ENCODE assay signal across 14 cellular contexts in genomic region chr17:60393840-60394529, GRCh38. TPM values are rescaled to one million over a fixed set of nuclear protein-coding genes. Genes with fewer than 3 reads are reported as not detected.
DNase-seq lines count a peak whose midpoint lies in the region; ATAC-seq and TF ChIP-seq lines count a peak whose summit lies in the region.
"Had no signal": no experiment of that assay in that cellular context is flagged by ENCODE, and none has a peak within 500 bp of the region (broad histone marks: within the 10 kb centered on the region; RNA-seq: fewer than 3 reads in every experiment).

No MANE protein-coding gene starts in this region.

- no peak overlapping the region for H3K27ac ChIP-seq in CD8-positive, alpha-beta T cell (ENCODE audit: low read depth, low read length)
- H3K27ac ChIP-seq in heart right ventricle, result peak overlapping the region in 1 of 10 donors; percentile 98
- H3K27ac ChIP-seq in uterus, result no peak overlapping the region

- no peak for DNase-seq in CD8-positive, alpha-beta T cell
- peak; percentile 93 for DNase-seq in MV-4-11 (lab: John Stamatoyannopoulos, UW)
- no peak for DNase-seq in activated CD8-positive, alpha-beta T cell treated with anti-CD3 and anti-CD28 coated beads, Interleukin-2, amount 10 ng/mL, durations not matched to agents 7 days and 5 days
- DNase-seq in naive thymus-derived CD8-positive, alpha-beta T cell, result no peak
- no peak for DNase-seq in heart right ventricle
- no peak for DNase-seq in dermis blood vessel endothelial cell
- no peak for DNase-seq in uterus
- DNase-seq: activated CD4-positive, alpha-beta T cell treated with anti-CD3 and anti-CD28 coated beads for 36 hours; activated effector memory CD4-positive, alpha-beta T cell treated with Interleukin-2 at 50 U/mL for 16 hours; NCI-H510A had no signal

- POLR2A ChIA-PET in CD8-positive, alpha-beta T cell (lab: Charles Lee), result no interaction called here
- POLR2A ChIA-PET in activated CD8-positive, alpha-beta T cell treated with anti-CD3 and anti-CD28 coated beads, Interleukin-2, amount 10 ng/mL, durations not matched to agents 7 days and 5 days (lab: Charles Lee), result no interaction called here
- POLR2A ChIA-PET in naive thymus-derived CD8-positive, alpha-beta T cell (lab: Charles Lee), result no interaction called here

- H3K9me3 Mint-ChIP-seq in CD8-positive, alpha-beta T cell, result no peaks in the 10 kb centered on the region
- no peaks in the 10 kb centered on the region for H3K9me3 Mint-ChIP-seq in activated CD8-positive, alpha-beta T cell treated with anti-CD3 and anti-CD28 coated beads, Interleukin-2, amount 10 ng/mL, durations not matched to agents 7 days and 5 days (ENCODE audit: insufficient read depth)
- no peaks in the 10 kb centered on the region for H3K9me3 Mint-ChIP-seq in naive thymus-derived CD8-positive, alpha-beta T cell

- H3K27me3 Mint-ChIP-seq in CD8-positive, alpha-beta T cell (ENCODE audit: low read depth), result no peaks in the 10 kb centered on the region
- H3K27me3 Mint-ChIP-seq in activated CD8-positive, alpha-beta T cell treated with anti-CD3 and anti-CD28 coated beads, Interleukin-2, amount 10 ng/mL, durations not matched to agents 7 days and 5 days (ENCODE audit: low read depth), result no peaks in the 10 kb centered on the region
- no peaks in the 10 kb centered on the region for H3K27me3 Mint-ChIP-seq in naive thymus-derived CD8-positive, alpha-beta T cell
- H3K27me3 Mint-ChIP-seq: activated CD4-positive, alpha-beta T cell treated with anti-CD3 and anti-CD28 coated beads for 36 hours had no signal

- peaks cover 10% of the 10 kb centered on the region for H3K36me3 Mint-ChIP-seq in CD8-positive, alpha-beta T cell
- peaks cover 14% of the 10 kb centered on the region for H3K36me3 Mint-ChIP-seq in activated CD8-positive, alpha-beta T cell treated with anti-CD3 and anti-CD28 coated beads, Interleukin-2, amount 10 ng/mL, durations not matched to agents 7 days and 5 days (ENCODE audit: low read depth)
- H3K36me3 Mint-ChIP-seq in naive thymus-derived CD8-positive, alpha-beta T cell, result no peaks in the 10 kb centered on the region

- no peak overlapping the region for H3K4me3 ChIP-seq in CD8-positive, alpha-beta T cell (ENCODE audit: low read depth, low read length)
- no peak overlapping the region for H3K4me3 ChIP-seq in heart right ventricle
- H3K4me3 ChIP-seq in uterus, result no peak overlapping the region

- H3K9me3 ChIP-seq in CD8-positive, alpha-beta T cell (ENCODE audit: low read length), result no peaks in the 10 kb centered on the region
- H3K9me3 ChIP-seq in heart right ventricle, result no peaks in the 10 kb centered on the region
- no peaks in the 10 kb centered on the region for H3K9me3 ChIP-seq in uterus

- 95 to 96% methylated on average over 15 of the region's 15 CpGs for WGBS in heart right ventricle, 2 donors

- peak overlapping the region; percentile 15 for H3K4me3 Mint-ChIP-seq in CD8-positive, alpha-beta T cell
- H3K4me3 Mint-ChIP-seq in activated CD8-positive, alpha-beta T cell treated with anti-CD3 and anti-CD28 coated beads, Interleukin-2, amount 10 ng/mL, durations not matched to agents 7 days and 5 days, result peak overlapping the region; percentile 28
- H3K4me3 Mint-ChIP-seq in naive thymus-derived CD8-positive, alpha-beta T cell, result peak overlapping the region in 3 of 10 donors; percentile 7 to 53 (median 50)

- no peaks in the 10 kb centered on the region for H3K27me3 ChIP-seq in CD8-positive, alpha-beta T cell (ENCODE audit: insufficient read depth, low read length)
- H3K27me3 ChIP-seq in heart right ventricle (no peaks in the 10 kb centered on the region), uterus (no peaks in the 10 kb centered on the region)

- intact Hi-C loops in CD8-positive, alpha-beta T cell (cut with DNase I, micrococcal nuclease), result loop anchor here (2.0 to 10.0 kb wide), 7 partner anchors 315 to 1671 kb away; partner anchors contain the start of genes HEATR6 (in 1 of the 2), INTS2 (in 1 of the 2), MED13 (in 1 of the 2) and PTRH2 (in 1 of the 2)
- intact Hi-C loops in heart right ventricle (cut with DNase I) (no loop called here), uterus (cut with DNase I; ENCODE audit: low total_unique reads) (no loop called here)

- CTCF ChIA-PET in CD8-positive, alpha-beta T cell (lab: Charles Lee), result no interaction called here
- CTCF ChIA-PET in activated CD8-positive, alpha-beta T cell treated with anti-CD3 and anti-CD28 coated beads, Interleukin-2, amount 10 ng/mL, durations not matched to agents 7 days and 5 days (lab: Charles Lee), result interaction anchor here (0.6 to 1.6 kb wide), 3 partner anchors 27 to 40 kb away, joined by 3 read pairs; no protein-coding TSS in a partner anchor

- H3K4me1 Mint-ChIP-seq in CD8-positive, alpha-beta T cell (ENCODE audit: low read depth), result peaks cover 36% of the 10 kb centered on the region
- peaks cover 60% of the 10 kb centered on the region for H3K4me1 Mint-ChIP-seq in activated CD8-positive, alpha-beta T cell treated with anti-CD3 and anti-CD28 coated beads, Interleukin-2, amount 10 ng/mL, durations not matched to agents 7 days and 5 days (ENCODE audit: low read depth)
- H3K4me1 Mint-ChIP-seq in naive thymus-derived CD8-positive, alpha-beta T cell, result peaks cover 23 to 72% (median 43%) of the 10 kb centered on the region in 4 donors

- H3K36me3 ChIP-seq in CD8-positive, alpha-beta T cell (ENCODE audit: insufficient read depth, low read length), result no peaks in the 10 kb centered on the region
- H3K36me3 ChIP-seq in heart right ventricle, result no peaks in the 10 kb centered on the region
- no peaks in the 10 kb centered on the region for H3K36me3 ChIP-seq in uterus

- ATAC-seq in CD8-positive, alpha-beta T cell, result no peak
- ATAC-seq in activated CD8-positive, alpha-beta T cell treated with anti-CD3 and anti-CD28 coated beads, Interleukin-2, amount 10 ng/mL, durations not matched to agents 7 days and 5 days, result no peak
- ATAC-seq in naive thymus-derived CD8-positive, alpha-beta T cell, result no peak
- no peak for ATAC-seq in GM19397 (IDR thresholded peaks at IDR 0.05; ENCODE audit: unreplicated experiment)
- ATAC-seq in heart right ventricle, result no peak
- ATAC-seq: activated CD4-positive, alpha-beta T cell treated with anti-CD3 and anti-CD28 coated beads for 36 hours had no signal

- H3K4me1 ChIP-seq in CD8-positive, alpha-beta T cell (ENCODE audit: insufficient read depth, low read length), result peaks cover 26% of the 10 kb centered on the region
- H3K4me1 ChIP-seq in heart right ventricle (peaks cover 0 to 81% (median 24%) of the 10 kb centered on the region in 9 donors), uterus (no peaks in the 10 kb centered on the region)

- no peak for TF ChIP-seq POLR2A in uterus (IDR thresholded peaks at IDR 0.05)

- H3K27ac Mint-ChIP-seq in CD8-positive, alpha-beta T cell, result no peak overlapping the region
- peak overlapping the region; percentile 34 for H3K27ac Mint-ChIP-seq in activated CD8-positive, alpha-beta T cell treated with anti-CD3 and anti-CD28 coated beads, Interleukin-2, amount 10 ng/mL, durations not matched to agents 7 days and 5 days
- peak overlapping the region in 9 of 10 donors; percentile 2 to 50 (median 29) for H3K27ac Mint-ChIP-seq in naive thymus-derived CD8-positive, alpha-beta T cell

- TF ChIP-seq CTCF in CD8-positive, alpha-beta T cell (IDR thresholded peaks at IDR 0.05), result no peak
- TF ChIP-seq CTCF in heart right ventricle (IDR thresholded peaks at IDR 0.05), result no peak
- no peak for TF ChIP-seq CTCF in uterus (IDR thresholded peaks at IDR 0.05)

RNA-seq across cellular contexts. Expression of gene USP32, which starts 2.1 kb away (rescaled TPM):
- total RNA-seq in CD8-positive, alpha-beta T cell, result 10 to 100 TPM; 24.7 to 26.3 TPM
- 10 to 100 TPM; 36.7 to 44.0 TPM for total RNA-seq in activated CD8-positive, alpha-beta T cell treated with anti-CD3 and anti-CD28 coated beads, Interleukin-2, amount 10 ng/mL, durations not matched to agents 7 days and 5 days
- total RNA-seq in naive thymus-derived CD8-positive, alpha-beta T cell, result 10 to 100 TPM; 35.9 to 36.6 TPM
- polyA plus RNA-seq in naive thymus-derived CD8-positive, alpha-beta T cell, result 1 to 10 TPM; 3.9 to 5.6 (median 5.4) TPM
- total RNA-seq in heart right ventricle (10 to 100 TPM; 23.3 to 38.6 (median 30.2) TPM), dermis blood vessel endothelial cell (53.6 and 85.3 TPM in 2 replicates), uterus (10 to 100 TPM; 28.4 to 54.1 (median 43.1) TPM)
- polyA plus RNA-seq in heart right ventricle, result 10 to 100 TPM; 13.3 to 13.7 TPM

RNA-seq across cellular contexts. Expression of gene CHCT1, which starts 28.3 kb away (rescaled TPM):
- total RNA-seq in CD8-positive, alpha-beta T cell, result not detected
- total RNA-seq in activated CD8-positive, alpha-beta T cell treated with anti-CD3 and anti-CD28 coated beads, Interleukin-2, amount 10 ng/mL, durations not matched to agents 7 days and 5 days, result not detected
- total RNA-seq in naive thymus-derived CD8-positive, alpha-beta T cell, result not detected
- not detected for polyA plus RNA-seq in naive thymus-derived CD8-positive, alpha-beta T cell
- under 1 TPM in 1 of 10 donors, not detected in 9; 0.44 TPM for total RNA-seq in heart right ventricle
- polyA plus RNA-seq in heart right ventricle, result not detected
- total RNA-seq in dermis blood vessel endothelial cell, result not detected in 2 replicates
- not detected for total RNA-seq in uterus
- total RNA-seq: cardiac septum, SK-MEL-5, subcutaneous adipose tissue had no signal

Comparison
In these comparisons a context has a peak if more than half of its experiments do, and no peak if none do; other contexts are left out.
1. intact Hi-C loops: an anchor here in CD8-positive, alpha-beta T cell (2.0 to 10.0 kb wide); none called in heart right ventricle and uterus.